Comparison of ENCODE assay signal across 8 cellular contexts in genomic region chr15:101250331-101250730, GRCh38. TPM values are rescaled to one million over a fixed set of nuclear protein-coding genes. Genes with fewer than 3 reads are reported as not detected.
DNase-seq lines count a peak whose midpoint lies in the region; ATAC-seq, FAIRE-seq and TF ChIP-seq lines count a peak whose summit lies in the region.

No MANE protein-coding gene starts in this region.

- in situ Hi-C loops in gastrocnemius medialis (cut with MboI; ENCODE audit: low sequenced_read_pairs in 4 of 4): loop anchor here in 3 of 4 donors (25.0 kb wide), 3 partner anchors 338 to 638 kb away; partner anchors contain the start of genes ASB7 (in 2 of the 3), LINS1 (in 2 of the 3) and LRRK1 (in 2 of the 3)

- TF ChIP-seq CTCF in A549 (IDR thresholded peaks at IDR 0.05) (no peak), WTC11 (IDR thresholded peaks at IDR 0.05) (no peak), gastrocnemius medialis (IDR thresholded peaks at IDR 0.05 in 4 of 5, conservative IDR thresholded peaks at IDR 0.05 in 1 of 5) (no peak)

- intact Hi-C loops in Right ventricle myocardium superior (cut with DNase I) (loop anchor here (10.0 kb wide), 1 partner anchor 126 kb away; no protein-coding TSS in a partner anchor), gastrocnemius medialis (cut with DNase I; ENCODE audit: low total_unique reads) (loop anchor here (5.0 to 10.0 kb wide), 4 partner anchors 63 to 906 kb away; partner anchors contain the start of genes ADAMTS17 and LRRK1)

- TF ChIP-seq EP300 in A549 (IDR thresholded peaks at IDR 0.05): no peak

- 52% methylated on average over 4 of the region's 4 CpGs for WGBS in A549 (ENCODE audit: missing lambda C conversion rate)

- H3K9me3 ChIP-seq in A549 (no peaks in the 10 kb centered on the region), gastrocnemius medialis (no peaks in the 10 kb centered on the region)

- no peak for FAIRE-seq in A549 (lab: Jason Lieb, UNC)

- H3K27ac Mint-ChIP-seq in WTC11: no peak overlapping the region

- H3K27me3 ChIP-seq in gastrocnemius medialis: no peaks in the 10 kb centered on the region

- ATAC-seq in A549: peak in 1 of 2 experiments; percentile 2; a peak in 2 of 6 replicates
- ATAC-seq in WTC11: no peak
- peak; percentile 3 for ATAC-seq in Right ventricle myocardium superior (ENCODE audit: poor library complexity)
- ATAC-seq in gastrocnemius medialis: no peak
- no peak for ATAC-seq in HG03469 (IDR thresholded peaks at IDR 0.05; ENCODE audit: unreplicated experiment)
- ATAC-seq in GM18502 (IDR thresholded peaks at IDR 0.05; ENCODE audit: poor library complexity, unreplicated experiment): no peak
- ATAC-seq in HG02885 (IDR thresholded peaks at IDR 0.05; ENCODE audit: poor library complexity, unreplicated experiment): no peak

- TF ChIP-seq RAD21 in A549 (conservative IDR thresholded peaks at IDR 0.05 in 1 of 2, IDR thresholded peaks at IDR 0.05 in 1 of 2): no peak

- peak overlapping the region; percentile 97 for H3K4me2 ChIP-seq in A549

- peaks cover 17% of the 10 kb centered on the region for H3K4me1 ChIP-seq in A549
- H3K4me1 ChIP-seq in gastrocnemius medialis: peaks cover 34 to 54% of the 10 kb centered on the region in 2 donors

- H3K4me3 ChIP-seq in A549 (peak overlapping the region; percentile 82), gastrocnemius medialis (peak overlapping the region; percentile 74 to 87 (median 82))

- H3K4me1 Mint-ChIP-seq in WTC11: peaks cover 70% of the 10 kb centered on the region

- no peaks in the 10 kb centered on the region for H3K9me3 Mint-ChIP-seq in WTC11

- TF ChIP-seq POLR2A in A549 (IDR thresholded peaks at IDR 0.05; ENCODE audit: low read length) (no peak), gastrocnemius medialis (IDR thresholded peaks at IDR 0.05) (no peak)

- H3K27me3 Mint-ChIP-seq in WTC11 (ENCODE audit: low read depth): no peaks in the 10 kb centered on the region

- H3K36me3 ChIP-seq in gastrocnemius medialis: no peaks in the 10 kb centered on the region

- no peak for DNase-seq in A549 (ENCODE audit: low read depth in 1 of 2, low spot score in 1 of 2)
- DNase-seq in H4 (ENCODE audit: low spot score): peak; percentile 29
- no peak for DNase-seq in WTC11 (ENCODE audit: low spot score)
- no peak for DNase-seq in Right ventricle myocardium superior
- DNase-seq in gastrocnemius medialis: no peak

- peak overlapping the region; percentile 91 for H3K4me3 Mint-ChIP-seq in WTC11

- H3K36me3 Mint-ChIP-seq in WTC11: peaks cover 14% of the 10 kb centered on the region; the same call in 1 of the 2 replicates

- POLR2A ChIA-PET in A549 (lab: Yijun Ruan, JAX) (no interaction called here), WTC11 (lab: Charles Lee) (no interaction called here)

- CTCF ChIA-PET in A549 (lab: Yijun Ruan, JAX): interaction anchor here (0.9 to 9.0 kb wide), 3 partner anchors 28 to 239 kb away, joined by 3 to 216 read pairs (median 4); no protein-coding TSS in a partner anchor
- CTCF ChIA-PET in WTC11 (lab: Charles Lee): interaction anchor here (1.0 to 1.1 kb wide), 2 partner anchors 231 to 242 kb away, joined by 3 read pairs; no protein-coding TSS in a partner anchor

- H3K27ac ChIP-seq in A549: peak overlapping the region; percentile 85 to 92
- H3K27ac ChIP-seq in gastrocnemius medialis: peak overlapping the region; percentile 64 to 78 (median 74)

TF ChIP-seq in A549, 52 proteins besides CTCF, POLR2A, EP300 and RAD21:
- TF ChIP-seq FOSL2 (IDR thresholded peaks at IDR 0.05): no peak
- TF ChIP-seq FOSL2 (CRISPR knock-in tag; IDR thresholded peaks at IDR 0.05): peak; percentile 58
- no peak for TF ChIP-seq CBX8 (IDR thresholded peaks at IDR 0.05)

TF ChIP-seq in WTC11, 78 proteins besides CTCF, POLR2A, EP300 and RAD21 (continues in another document):
- TF ChIP-seq TEAD1 (CRISPR knock-in tag; IDR thresholded peaks at IDR 0.05) (no peak), ZNF423 (CRISPR knock-in tag; IDR thresholded peaks at IDR 0.05) (no peak), USF1 (CRISPR knock-in tag; IDR thresholded peaks at IDR 0.05) (no peak), ZNF138 (CRISPR knock-in tag; conservative IDR thresholded peaks at IDR 0.05) (no peak), ATF2 (CRISPR knock-in tag; IDR thresholded peaks at IDR 0.05; ENCODE audit: borderline replicate concordance, low read depth) (no peak), MYBL2 (CRISPR knock-in tag; IDR thresholded peaks at IDR 0.05) (no peak), GTF2I (CRISPR knock-in tag; conservative IDR thresholded peaks at IDR 0.05) (no peak), TP53 (CRISPR knock-in tag; IDR thresholded peaks at IDR 0.05) (no peak), NR1H2 (CRISPR knock-in tag; IDR thresholded peaks at IDR 0.05) (no peak), AR (CRISPR knock-in tag; IDR thresholded peaks at IDR 0.05) (no peak), KAT7 (CRISPR knock-in tag; IDR thresholded peaks at IDR 0.05; ENCODE audit: borderline replicate concordance) (no peak), TEAD4 (CRISPR knock-in tag; IDR thresholded peaks at IDR 0.05) (no peak), OVOL2 (CRISPR knock-in tag; IDR thresholded peaks at IDR 0.05; ENCODE audit: borderline replicate concordance) (no peak), EMX1 (CRISPR knock-in tag; IDR thresholded peaks at IDR 0.05) (no peak), ZBTB21 (CRISPR knock-in tag; IDR thresholded peaks at IDR 0.05; ENCODE audit: borderline replicate concordance) (no peak)

RNA-seq across cellular contexts. Expression of gene CHSY1, which starts 1.5 kb away (rescaled TPM):
- 27.9 and 28.1 TPM in 2 replicates for polyA plus RNA-seq in A549 (2011; rRNA removed)
- 11.2 and 13.5 TPM in 2 replicates for polyA plus RNA-seq in A549 (2012; cell fraction: cytosol; rRNA removed)
- polyA plus RNA-seq in A549 (2012; cell fraction: nucleus; rRNA removed): 4.6 and 8.0 TPM in 2 replicates
- polyA plus RNA-seq in A549 (2017; fragmentation: RNase III; extraction: RNeasy Plus Mini Kit Qiagen cat#74134 plus additional on column Dnase treatment): 16.0 to 17.7 TPM (median 17.4 TPM) in 3 replicates
- 22.0 and 23.6 TPM in 2 replicates for polyA minus RNA-seq in A549 (2011; rRNA and poly(A)+ RNA removed)
- 18.1 and 22.5 TPM in 2 replicates for total RNA-seq in H4 (2014; rRNA removed; shearing (Covaris generic))
- total RNA-seq in WTC11 (2021): 56.3 to 59.1 TPM (median 57.4 TPM) in 3 replicates
- 12.7 TPM for total RNA-seq in Right ventricle myocardium superior
- total RNA-seq in gastrocnemius medialis: 1 to 10 TPM; 4.6 to 8.3 (median 7.1) TPM

RNA-seq across cellular contexts. Expression of gene SELENOS, which starts 27.0 kb away (rescaled TPM):
- 128 and 184 TPM in 2 replicates for polyA plus RNA-seq in A549 (2011; rRNA removed)
- 111 and 113 TPM in 2 replicates for polyA plus RNA-seq in A549 (2012; cell fraction: cytosol; rRNA removed)
- polyA plus RNA-seq in A549 (2012; cell fraction: nucleus; rRNA removed): 79.1 and 85.8 TPM in 2 replicates
- 90.2 to 97.9 TPM (median 93.9 TPM) in 3 replicates for polyA plus RNA-seq in A549 (2017; fragmentation: RNase III; extraction: RNeasy Plus Mini Kit Qiagen cat#74134 plus additional on column Dnase treatment)
- 43.3 and 43.9 TPM in 2 replicates for polyA minus RNA-seq in A549 (2011; rRNA and poly(A)+ RNA removed)
- total RNA-seq in H4 (2014; rRNA removed; shearing (Covaris generic)): 67.4 and 68.3 TPM in 2 replicates
- total RNA-seq in WTC11 (2021): 38.2 to 43.8 TPM (median 39.3 TPM) in 3 replicates
- 41.1 TPM for total RNA-seq in Right ventricle myocardium superior
- 100 to 1,000 TPM in 1 of 4 donors, 10 to 100 TPM in 3; 74.9 to 106 (median 89.1) TPM for total RNA-seq in gastrocnemius medialis

RNA-seq across cellular contexts. Expression of gene SNRPA1, which starts 44.7 kb away (rescaled TPM):
- 127 and 177 TPM in 2 replicates for polyA plus RNA-seq in A549 (2011; rRNA removed)
- polyA plus RNA-seq in A549 (2012; cell fraction: cytosol; rRNA removed): 108 and 131 TPM in 2 replicates
- polyA plus RNA-seq in A549 (2012; cell fraction: nucleus; rRNA removed): 70.6 and 116 TPM in 2 replicates
- 137 to 142 TPM (median 140 TPM) in 3 replicates for polyA plus RNA-seq in A549 (2017; fragmentation: RNase III; extraction: RNeasy Plus Mini Kit Qiagen cat#74134 plus additional on column Dnase treatment)
- polyA minus RNA-seq in A549 (2011; rRNA and poly(A)+ RNA removed): 23.9 and 24.0 TPM in 2 replicates
- total RNA-seq in H4 (2014; rRNA removed; shearing (Covaris generic)): 22.0 and 36.3 TPM in 2 replicates
- total RNA-seq in WTC11 (2021): 144 to 170 TPM (median 151 TPM) in 3 replicates
- 27.9 TPM for total RNA-seq in Right ventricle myocardium superior
- 10 to 100 TPM; 19.6 to 59.1 (median 26.2) TPM for total RNA-seq in gastrocnemius medialis
